ENCODE assay signal across 18 cellular contexts in the genomic region with DNA sequence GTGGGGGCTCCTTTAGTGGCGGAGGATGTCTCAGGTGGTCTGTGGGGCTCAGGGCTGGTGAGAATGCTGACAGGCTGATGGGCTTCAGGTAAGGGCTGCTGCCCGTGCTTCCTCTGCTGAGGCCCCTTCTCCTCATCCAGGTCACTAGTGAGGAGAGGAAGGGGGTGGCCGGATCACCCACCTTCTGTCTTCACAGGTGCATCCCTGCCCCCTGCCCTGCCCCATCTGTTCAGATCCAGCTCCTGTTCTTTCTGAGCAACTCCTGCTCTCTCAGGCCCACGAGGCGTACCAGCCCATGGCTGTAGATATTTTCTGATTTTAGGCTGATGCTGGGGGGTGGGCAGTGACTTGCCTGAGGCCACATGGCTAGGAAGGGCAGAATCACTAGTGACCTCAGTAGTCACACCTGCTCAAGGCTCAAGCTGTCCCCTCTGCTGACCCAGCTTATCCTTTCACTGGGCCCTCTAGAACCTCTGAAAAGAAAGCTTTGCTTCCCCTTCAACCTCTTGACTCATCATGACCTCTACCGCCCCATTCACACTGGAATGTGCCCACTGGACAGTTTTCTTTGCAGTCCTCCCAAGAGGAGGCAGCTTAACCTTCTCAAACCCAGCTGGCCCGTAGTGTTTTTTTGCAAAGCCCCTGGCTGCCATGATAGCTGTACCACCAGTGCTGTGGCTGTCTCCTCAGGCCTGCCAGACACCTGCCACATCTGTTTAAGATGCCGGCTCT. TPM values are rescaled to one million over a fixed set of nuclear protein-coding genes. Genes with fewer than 3 reads are reported as not detected.
DNase-seq lines count a peak whose midpoint lies in the region; ATAC-seq, FAIRE-seq and TF ChIP-seq lines count a peak whose summit lies in the region.
"Had no signal": no experiment of that assay in that cellular context is flagged by ENCODE, and none has a peak within 500 bp of the region (broad histone marks: within the 10 kb centered on the region; RNA-seq: fewer than 3 reads in every experiment).

No MANE protein-coding gene starts in this region.

- no peak overlapping the region for H3K27ac ChIP-seq in OCI-LY3 (ENCODE audit: low read length)
- H3K27ac ChIP-seq in esophagus squamous epithelium = peak overlapping the region; percentile 0 to 99 (median 92)
- peak overlapping the region; percentile 8 to 56 for H3K27ac ChIP-seq in small intestine (ENCODE audit: low read depth in 1 of 2, low read length in 1 of 2)

- no peak for TF ChIP-seq POLR2A in esophagus squamous epithelium (IDR thresholded peaks at IDR 0.05)

- peaks cover 10% of the 10 kb centered on the region for H4K20me1 ChIP-seq in OCI-LY3 (ENCODE audit: insufficient read depth, low read length)

- peak; percentile 40 for DNase-seq in NCI-H82 (lab: John Stamatoyannopoulos, UW)
- no peak for DNase-seq in NCI-H82 treated with DMSO at 0.1 percent for 48 hours (lab: John Stamatoyannopoulos, UW; ENCODE audit: unreplicated experiment)
- no peak for DNase-seq in esophagus squamous epithelium (lab: John Stamatoyannopoulos, UW)
- no peak for DNase-seq in small intestine
- DNase-seq in BE2C = no peak
- DNase-seq in DMS79 (lab: John Stamatoyannopoulos, UW) = no peak
- DNase-seq: DND-41, foreskin melanocyte, KG1, NCI-H2081 had no signal

- FAIRE-seq in small intestine (lab: Jason Lieb, UNC) = no peak
- FAIRE-seq: A204.1, islet of Langerhans had no signal

- H3K4me2 ChIP-seq in OCI-LY3 (ENCODE audit: low read length) = peak overlapping the region; percentile 79; the same call in 1 of the 2 replicates

- no peak overlapping the region for H2AFZ ChIP-seq in OCI-LY3 (ENCODE audit: low read depth, low read length)

- H3K27me3 ChIP-seq in OCI-LY3 (ENCODE audit: low read depth, low read length) (peaks cover 5% of the 10 kb centered on the region; the same call in 1 of the 2 replicates), esophagus squamous epithelium (no peaks in the 10 kb centered on the region), small intestine (ENCODE audit: control insufficient read depth in 2 of 2, insufficient read depth in 2 of 2, low read length in 2 of 2) (no peaks in the 10 kb centered on the region), BE2C (no peaks in the 10 kb centered on the region)
- H3K27me3 ChIP-seq: tibial artery had no signal

- 83 to 84% methylated on average over 6 of the region's 8 CpGs for WGBS in esophagus squamous epithelium, 2 donors
- WGBS in small intestine, 3 donors = 85 to 92% (median 85%) methylated on average over 8 of the region's 8 CpGs

- TF ChIP-seq CTCF in OCI-LY3 (IDR thresholded peaks at IDR 0.05; ENCODE audit: low read depth, low read length) = no peak
- TF ChIP-seq CTCF in esophagus squamous epithelium (IDR thresholded peaks at IDR 0.05) = no peak
- no peak for TF ChIP-seq CTCF in BE2C (IDR thresholded peaks at IDR 0.05; ENCODE audit: low read depth, low read length)

- intact Hi-C loops in esophagus squamous epithelium (cut with DNase I) = no loop called here

- H3K79me2 ChIP-seq in OCI-LY3 (ENCODE audit: low read length) = no peaks in the 10 kb centered on the region

- no peak for ATAC-seq in GM19324 (IDR thresholded peaks at IDR 0.05; ENCODE audit: low FRiP score, unreplicated experiment)

- H3K4me3 ChIP-seq in OCI-LY3 (ENCODE audit: low read length) (peak overlapping the region; percentile 74; the same call in 1 of the 2 replicates), esophagus squamous epithelium (no peak overlapping the region), small intestine (ENCODE audit: low read depth in 1 of 2, low read length in 2 of 2) (no peak overlapping the region), BE2C (ENCODE audit: low read depth, low read length) (no peak overlapping the region)

- peaks cover 26% of the 10 kb centered on the region for H3K36me3 ChIP-seq in OCI-LY3 (replicated peaks; ENCODE audit: low read depth, low read length)
- H3K36me3 ChIP-seq in esophagus squamous epithelium = peaks cover 16 to 50% (median 28%) of the 10 kb centered on the region in 3 donors
- H3K36me3 ChIP-seq in small intestine (ENCODE audit: control insufficient read depth in 2 of 2, insufficient read depth in 2 of 2, low read length in 2 of 2) = peaks cover 6 to 19% of the 10 kb centered on the region in 2 donors
- peaks cover 17% of the 10 kb centered on the region for H3K36me3 ChIP-seq in BE2C

- H3K4me1 ChIP-seq in OCI-LY3 (ENCODE audit: low read length) (peaks cover 30% of the 10 kb centered on the region), esophagus squamous epithelium (peaks cover 50 to 93% (median 58%) of the 10 kb centered on the region in 3 donors), small intestine (ENCODE audit: control insufficient read depth in 2 of 2, insufficient read depth in 1 of 2, low read depth in 1 of 2, low read length in 1 of 2) (peaks cover 2 to 5% of the 10 kb centered on the region in 2 donors), BE2C (peaks cover 11% of the 10 kb centered on the region)

- H3K9ac ChIP-seq in OCI-LY3 (ENCODE audit: low read length) = no peak overlapping the region

- H3K9me3 ChIP-seq in OCI-LY3 (ENCODE audit: insufficient read depth, low read length) = no peaks in the 10 kb centered on the region
- no peaks in the 10 kb centered on the region for H3K9me3 ChIP-seq in esophagus squamous epithelium
- H3K9me3 ChIP-seq in small intestine (ENCODE audit: control insufficient read depth, low read depth) = no peaks in the 10 kb centered on the region
- no peaks in the 10 kb centered on the region for H3K9me3 ChIP-seq in BE2C
- H3K9me3 ChIP-seq: tibial artery had no signal

RNA-seq across cellular contexts. Expression of gene DCST2, which starts 14.8 kb away (rescaled TPM):
- total RNA-seq in esophagus squamous epithelium = 1 to 10 TPM in 1 of 4 donors, under 1 TPM in 3; 0.11 to 8.2 (median 0.18) TPM
- 10 to 100 TPM in 2 of 3 donors, 1 to 10 TPM in 1; 1.9 to 27.1 (median 18.6) TPM for polyA plus RNA-seq in small intestine
- 0.28 TPM for polyA plus RNA-seq in BE2C (2012; ENCODE audit: insufficient read depth, insufficient read length, low read depth)
- total RNA-seq: myocyte had no signal

RNA-seq across cellular contexts. Expression of gene DCST1, which starts 14.8 kb away (rescaled TPM):
- under 1 TPM in 1 of 4 donors, not detected in 3; 0.19 TPM for total RNA-seq in esophagus squamous epithelium
- under 1 TPM in 1 of 3 donors, not detected in 2; 0.10 TPM for polyA plus RNA-seq in small intestine
- not detected for polyA plus RNA-seq in BE2C (2012; ENCODE audit: insufficient read depth, insufficient read length, low read depth)
- total RNA-seq: dermis microvascular lymphatic vessel endothelial cell, myocyte had no signal
- polyA plus RNA-seq: adipose tissue had no signal

RNA-seq across cellular contexts. Expression of gene ZBTB7B, which starts 16.2 kb away (rescaled TPM):
- 100 to 1,000 TPM; 101 to 220 (median 113) TPM for total RNA-seq in esophagus squamous epithelium
- polyA plus RNA-seq in small intestine = 100 to 1,000 TPM in 2 of 3 donors, 10 to 100 TPM in 1; 93.2 to 222 (median 136) TPM
- 62.8 TPM for polyA plus RNA-seq in BE2C (2012; ENCODE audit: insufficient read depth, insufficient read length, low read depth)

RNA-seq across cellular contexts. Expression of gene LENEP, which starts 25.4 kb away (rescaled TPM):
- not detected for total RNA-seq in esophagus squamous epithelium
- polyA plus RNA-seq in small intestine = not detected
- polyA plus RNA-seq in BE2C (2012; ENCODE audit: insufficient read depth, insufficient read length, low read depth) = not detected
- total RNA-seq: myocyte had no signal
- polyA plus RNA-seq: adipose tissue had no signal

RNA-seq across cellular contexts. Expression of gene ADAM15, which starts 32.3 kb away (rescaled TPM):
- total RNA-seq in esophagus squamous epithelium = 100 to 1,000 TPM; 135 to 194 (median 183) TPM
- 100 to 1,000 TPM; 143 to 206 (median 152) TPM for polyA plus RNA-seq in small intestine
- 95.5 TPM for polyA plus RNA-seq in BE2C (2012; ENCODE audit: insufficient read depth, insufficient read length, low read depth)
